27 cellular contexts compared by ENCODE assay signal in the genomic region with DNA sequence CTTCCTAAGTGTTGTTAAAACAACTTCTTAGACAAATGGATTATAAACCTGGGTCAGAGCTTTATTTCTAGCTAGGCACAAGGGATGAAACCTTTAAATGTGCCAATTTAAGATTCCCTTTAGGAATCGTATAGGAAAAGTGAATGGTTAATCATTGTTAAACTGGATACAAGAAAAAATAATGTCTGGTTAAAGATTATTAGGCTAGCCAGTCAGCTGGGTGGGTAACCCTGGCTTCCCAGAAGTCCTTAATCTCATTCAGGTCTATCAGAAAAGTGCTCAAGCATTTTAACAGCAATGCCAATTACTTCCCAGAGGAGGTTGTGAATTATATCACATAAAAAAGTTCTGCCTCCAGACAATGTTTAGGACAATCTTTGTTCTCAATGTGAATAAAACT. TPM values are rescaled to one million over a fixed set of nuclear protein-coding genes. Genes with fewer than 3 reads are reported as not detected.
A peak's percentile ranks its signal among the peaks of the same experiment; 100 is the strongest.
DNase-seq lines count a peak whose midpoint lies in the region; FAIRE-seq and TF ChIP-seq lines count a peak whose summit lies in the region.
"Had no signal": no experiment of that assay in that cellular context is flagged by ENCODE, and none has a peak within 500 bp of the region (broad histone marks: within the 10 kb centered on the region; RNA-seq: fewer than 3 reads in every experiment).

No MANE protein-coding gene starts in this region.

- no peaks in the 10 kb centered on the region for H3K27me3 Mint-ChIP-seq in progenitor cell of endocrine pancreas
- H3K27me3 Mint-ChIP-seq: CD8-positive, alpha-beta memory T cell; IgD-negative memory B cell had no signal

- DNase-seq in ACHN (peak; percentile 50), RCC 7860 (ENCODE audit: low spot score) (peak; percentile 6), kidney glomerular epithelial cell (lab: John Stamatoyannopoulos, UW) (peak; percentile 23), progenitor cell of endocrine pancreas (ENCODE audit: low spot score, unreplicated experiment) (no peak), NCI-H1436 treated with DMSO at 0.1 percent for 48 hours (lab: John Stamatoyannopoulos, UW) (no peak), MV-4-11 (lab: John Stamatoyannopoulos, UW) (no peak), NCI-H1105 treated with DMSO at 0.1 percent for 48 hours (lab: John Stamatoyannopoulos, UW) (no peak)
- DNase-seq: C1 segment of cervical spinal cord; Calu3; CD8-positive, alpha-beta memory T cell; DMS79 treated with DMSO at 0.1 percent for 48 hours; HCEC 1CT; MM.1S; NCI-H1048; NCI-H1436; NCI-H187 treated with DMSO at 0.1 percent for 48 hours; NCI-H446; NCI-H524 treated with DMSO at 0.1 percent for 48 hours; NCI-H774; PC-9; Right ventricle myocardium superior; RPMI8226 had no signal

- peak; percentile 94 for FAIRE-seq in RCC 7860 (lab: Jason Lieb, UNC)
- FAIRE-seq: GM12892, H1 had no signal

- peaks cover 1% of the 10 kb centered on the region for H3K36me3 Mint-ChIP-seq in progenitor cell of endocrine pancreas (ENCODE audit: insufficient read depth)
- H3K36me3 Mint-ChIP-seq: IgD-negative memory B cell had no signal

- peak overlapping the region; percentile 10 for H3K4me3 Mint-ChIP-seq in progenitor cell of endocrine pancreas (ENCODE audit: low read depth)
- H3K4me3 Mint-ChIP-seq: CD8-positive, alpha-beta memory T cell; IgD-negative memory B cell had no signal

- peak overlapping the region; percentile 67 for H3K27ac Mint-ChIP-seq in progenitor cell of endocrine pancreas
- H3K27ac Mint-ChIP-seq: CD8-positive, alpha-beta memory T cell; IgD-negative memory B cell had no signal

- TF ChIP-seq CTCF in progenitor cell of endocrine pancreas (IDR thresholded peaks at IDR 0.05; ENCODE audit: unreplicated experiment) = no peak

- peaks cover 5% of the 10 kb centered on the region for H3K9me3 Mint-ChIP-seq in progenitor cell of endocrine pancreas (ENCODE audit: low read depth)

- H3K4me1 Mint-ChIP-seq in progenitor cell of endocrine pancreas (ENCODE audit: low read depth) = peaks cover 7% of the 10 kb centered on the region
- H3K4me1 Mint-ChIP-seq: CD8-positive, alpha-beta memory T cell had no signal

- in situ Hi-C loops in ACHN (cut with HindIII; ENCODE audit: low pct_ligation_motif_present, low pct_unique_long_range_greater_than_20kb, low sequenced_read_pairs) = no loop called here

RNA-seq across cellular contexts. Expression of a gene that starts 37.6 kb away (rescaled TPM):
- total RNA-seq in progenitor cell of endocrine pancreas = 0.36 and 0.75 TPM in 2 replicates
- total RNA-seq: A172; Calu3; CD8-positive, alpha-beta memory T cell; PC-9; Right ventricle myocardium superior; SJSA1 had no signal

RNA-seq across cellular contexts. Expression of a gene that starts 59.4 kb away (rescaled TPM):
- total RNA-seq in progenitor cell of endocrine pancreas = 57.8 and 60.1 TPM in 2 replicates

Comparison
In these comparisons a context has a peak if more than half of its experiments do, and no peak if none do; other contexts are left out.
1. DNase-seq: peak in ACHN (single experiment), RCC 7860 (single experiment) and kidney glomerular epithelial cell (single experiment); none in progenitor cell of endocrine pancreas (single experiment), NCI-H1436 treated with DMSO at 0.1 percent for 48 hours (single experiment), MV-4-11 (single experiment) and NCI-H1105 treated with DMSO at 0.1 percent for 48 hours (single experiment).